In genomic region chr1:179226749-179227148, GRCh38 we compare ENCODE assay signal across 28 cellular contexts. TPM values are rescaled to one million over a fixed set of nuclear protein-coding genes. Genes with fewer than 3 reads are reported as not detected.
DNase-seq lines count a peak whose midpoint lies in the region; ATAC-seq and TF ChIP-seq lines count a peak whose summit lies in the region.
"Had no signal": no experiment of that assay in that cellular context is flagged by ENCODE, and none has a peak within 500 bp of the region (broad histone marks: within the 10 kb centered on the region; RNA-seq: fewer than 3 reads in every experiment).

No MANE protein-coding gene starts in this region.

- POLR2A ChIA-PET in CD4-positive, alpha-beta T cell (lab: Charles Lee): no interaction called here

- H3K36me3 Mint-ChIP-seq in CD4-positive, alpha-beta T cell (ENCODE audit: low read depth): peaks cover 26% of the 10 kb centered on the region
- peaks cover 12% of the 10 kb centered on the region for H3K36me3 Mint-ChIP-seq in central memory CD8-positive, alpha-beta T cell (ENCODE audit: insufficient read depth)
- H3K36me3 Mint-ChIP-seq in nephron progenitor cell (ENCODE audit: low read depth): peaks cover 44% of the 10 kb centered on the region

- H3K4me1 Mint-ChIP-seq in CD4-positive, alpha-beta T cell (ENCODE audit: low read depth): peaks cover 35% of the 10 kb centered on the region
- H3K4me1 Mint-ChIP-seq in central memory CD8-positive, alpha-beta T cell: peaks cover 20% of the 10 kb centered on the region
- peaks cover 35% of the 10 kb centered on the region for H3K4me1 Mint-ChIP-seq in nephron progenitor cell

- TF ChIP-seq POLR2A in testis (IDR thresholded peaks at IDR 0.05): no peak

- CTCF ChIA-PET in CD4-positive, alpha-beta T cell (lab: Charles Lee): no interaction called here

- H3K36me3 ChIP-seq in testis (ENCODE audit: low read depth, missing control alignments): no peaks in the 10 kb centered on the region

- no peaks in the 10 kb centered on the region for H3K9me3 ChIP-seq in CD4-positive, alpha-beta T cell (ENCODE audit: control insufficient read depth, low read length)
- no peaks in the 10 kb centered on the region for H3K9me3 ChIP-seq in testis
- H3K9me3 ChIP-seq: BLaER1, gastroesophageal sphincter, psoas muscle, tibial nerve had no signal

- peak overlapping the region; percentile 89 for H3K4me3 Mint-ChIP-seq in CD4-positive, alpha-beta T cell
- H3K4me3 Mint-ChIP-seq in central memory CD8-positive, alpha-beta T cell: no peak overlapping the region
- peak overlapping the region; percentile 7 for H3K4me3 Mint-ChIP-seq in nephron progenitor cell
- H3K4me3 Mint-ChIP-seq: activated CD4-positive, alpha-beta memory T cell treated with anti-CD3 and anti-CD28 coated beads, Interleukin-2, amount 10 ng/mL, durations not matched to agents 7 days and 5 days; activated naive CD4-positive, alpha-beta T cell treated with anti-CD3 and anti-CD28 coated beads, Interleukin-2, amount 10 ng/mL, durations not matched to agents 7 days and 5 days; T-helper 2 cell treated with Interferon-gamma antibody and Interleukin-4, amounts not matched to agents 5 μg/mL and 100 μg/mL, for 36 hours had no signal

- no peak overlapping the region for H3K4me3 ChIP-seq in testis
- H3K4me3 ChIP-seq: BLaER1, gastroesophageal sphincter, psoas muscle, tibial nerve had no signal

- H3K4me1 ChIP-seq in testis: peaks cover 9% of the 10 kb centered on the region

- no peaks in the 10 kb centered on the region for H3K27me3 Mint-ChIP-seq in CD4-positive, alpha-beta T cell
- no peaks in the 10 kb centered on the region for H3K27me3 Mint-ChIP-seq in central memory CD8-positive, alpha-beta T cell
- peaks cover 8% of the 10 kb centered on the region for H3K27me3 Mint-ChIP-seq in nephron progenitor cell (ENCODE audit: low read depth, poor library complexity)

- no peak overlapping the region for H3K27ac ChIP-seq in CD4-positive, alpha-beta T cell (ENCODE audit: low read depth, low read length)
- no peak overlapping the region for H3K27ac ChIP-seq in testis
- H3K27ac ChIP-seq: BLaER1, gastroesophageal sphincter, psoas muscle, tibial nerve had no signal

- intact Hi-C loops in CD4-positive, alpha-beta T cell (cut with DNase I, micrococcal nuclease): loop anchor here in 1 of 2 experiments (5.0 kb wide), 1 partner anchor 99 kb away; no protein-coding TSS in a partner anchor
- intact Hi-C loops in testis (cut with DNase I; ENCODE audit: low total_unique reads): no loop called here

- H3K9me3 Mint-ChIP-seq in CD4-positive, alpha-beta T cell: no peaks in the 10 kb centered on the region
- no peaks in the 10 kb centered on the region for H3K9me3 Mint-ChIP-seq in central memory CD8-positive, alpha-beta T cell
- H3K9me3 Mint-ChIP-seq in nephron progenitor cell: no peaks in the 10 kb centered on the region
- H3K9me3 Mint-ChIP-seq: activated CD4-positive, alpha-beta memory T cell treated with anti-CD3 and anti-CD28 coated beads, Interleukin-2, amount 10 ng/mL, durations not matched to agents 7 days and 5 days; activated naive CD4-positive, alpha-beta T cell treated with anti-CD3 and anti-CD28 coated beads, Interleukin-2, amount 10 ng/mL, durations not matched to agents 7 days and 5 days; immature natural killer cell; T-helper 2 cell treated with Interferon-gamma antibody and Interleukin-4, amounts not matched to agents 5 μg/mL and 100 μg/mL, for 36 hours had no signal

- H3K27me3 ChIP-seq in CD4-positive, alpha-beta T cell (ENCODE audit: control insufficient read depth, insufficient read depth, low read length): no peaks in the 10 kb centered on the region
- H3K27me3 ChIP-seq in testis: no peaks in the 10 kb centered on the region
- H3K27me3 ChIP-seq: BLaER1, gastroesophageal sphincter, tibial nerve had no signal

- no peak for ATAC-seq in CD4-positive, alpha-beta T cell (ENCODE audit: poor library complexity)
- ATAC-seq in central memory CD8-positive, alpha-beta T cell (replicated peaks; ENCODE audit: extremely low read depth, poor library complexity, severe bottlenecking): no peak
- ATAC-seq: gastroesophageal sphincter, left cardiac atrium, psoas muscle, sciatic nerve had no signal

- TF ChIP-seq CTCF in CD4-positive, alpha-beta T cell (IDR thresholded peaks at IDR 0.05): no peak
- TF ChIP-seq CTCF in nephron progenitor cell (IDR thresholded peaks at IDR 0.05) (no peak), testis (IDR thresholded peaks at IDR 0.05) (no peak)

- H3K27ac Mint-ChIP-seq in CD4-positive, alpha-beta T cell: peak overlapping the region; percentile 13
- peak overlapping the region; percentile 20 for H3K27ac Mint-ChIP-seq in central memory CD8-positive, alpha-beta T cell (ENCODE audit: low read depth)
- no peak overlapping the region for H3K27ac Mint-ChIP-seq in nephron progenitor cell
- H3K27ac Mint-ChIP-seq: activated CD4-positive, alpha-beta memory T cell treated with anti-CD3 and anti-CD28 coated beads, Interleukin-2, amount 10 ng/mL, durations not matched to agents 7 days and 5 days; activated naive CD4-positive, alpha-beta T cell treated with anti-CD3 and anti-CD28 coated beads, Interleukin-2, amount 10 ng/mL, durations not matched to agents 7 days and 5 days; T-helper 2 cell treated with Interferon-gamma antibody and Interleukin-4, amounts not matched to agents 5 μg/mL and 100 μg/mL, for 36 hours had no signal

- DNase-seq in CD4-positive, alpha-beta T cell: no peak
- DNase-seq in HuH-7 (ENCODE audit: low spot score): peak; percentile 15
- DNase-seq in central memory CD8-positive, alpha-beta T cell (ENCODE audit: low spot score in 2 of 2): no peak
- DNase-seq in nephron progenitor cell: no peak
- no peak for DNase-seq in SKM-1 (lab: John Stamatoyannopoulos, UW; ENCODE audit: unreplicated experiment)
- no peak for DNase-seq in testis
- DNase-seq in GDM1 (lab: John Stamatoyannopoulos, UW): no peak
- DNase-seq: activated CD4-positive, alpha-beta memory T cell treated with anti-CD3 and anti-CD28 coated beads, Interleukin-2, amount 10 ng/mL, durations not matched to agents 7 days and 5 days; activated CD8-positive, alpha-beta memory T cell treated with anti-CD3 and anti-CD28 coated beads, Interleukin-2, amount 50 U/mL, for 4 hours; activated naive CD4-positive, alpha-beta T cell treated with anti-CD3 and anti-CD28 coated beads, Interleukin-2, amount 10 ng/mL, durations not matched to agents 7 days and 5 days; amygdala; hippocampal formation; immature natural killer cell; left cardiac atrium; mesenchymal stem cell; NCI-H1417; NCI-H2029; NCI-H524 treated with DMSO at 0.1 percent for 48 hours; occipital lobe; psoas muscle; Right ventricle myocardium superior; stimulated activated CD4-positive, alpha-beta T cell treated with anti-CD3 and anti-CD28 coated beads, Interleukin-12 subunit alpha, Interleukin-12 subunit beta, amount 100 ng/mL, for 4 hours; stimulated activated CD4-positive, alpha-beta T cell treated with anti-CD3 and anti-CD28 coated beads, Interleukin-4, amount 100 ng/mL, for 24 hours had no signal

RNA-seq across cellular contexts. Expression of gene ABL2, which starts 2.7 kb away (rescaled TPM):
- total RNA-seq in CD4-positive, alpha-beta T cell: 10 to 100 TPM; 15.8 to 16.4 TPM
- total RNA-seq in testis: 10 to 100 TPM; 21.9 to 22.9 TPM
- polyA plus RNA-seq in testis (ENCODE audit: insufficient read depth, low read depth, low replicate concordance): 12.4 TPM
